ENCODE assay signal across 8 cellular contexts in the genomic region with DNA sequence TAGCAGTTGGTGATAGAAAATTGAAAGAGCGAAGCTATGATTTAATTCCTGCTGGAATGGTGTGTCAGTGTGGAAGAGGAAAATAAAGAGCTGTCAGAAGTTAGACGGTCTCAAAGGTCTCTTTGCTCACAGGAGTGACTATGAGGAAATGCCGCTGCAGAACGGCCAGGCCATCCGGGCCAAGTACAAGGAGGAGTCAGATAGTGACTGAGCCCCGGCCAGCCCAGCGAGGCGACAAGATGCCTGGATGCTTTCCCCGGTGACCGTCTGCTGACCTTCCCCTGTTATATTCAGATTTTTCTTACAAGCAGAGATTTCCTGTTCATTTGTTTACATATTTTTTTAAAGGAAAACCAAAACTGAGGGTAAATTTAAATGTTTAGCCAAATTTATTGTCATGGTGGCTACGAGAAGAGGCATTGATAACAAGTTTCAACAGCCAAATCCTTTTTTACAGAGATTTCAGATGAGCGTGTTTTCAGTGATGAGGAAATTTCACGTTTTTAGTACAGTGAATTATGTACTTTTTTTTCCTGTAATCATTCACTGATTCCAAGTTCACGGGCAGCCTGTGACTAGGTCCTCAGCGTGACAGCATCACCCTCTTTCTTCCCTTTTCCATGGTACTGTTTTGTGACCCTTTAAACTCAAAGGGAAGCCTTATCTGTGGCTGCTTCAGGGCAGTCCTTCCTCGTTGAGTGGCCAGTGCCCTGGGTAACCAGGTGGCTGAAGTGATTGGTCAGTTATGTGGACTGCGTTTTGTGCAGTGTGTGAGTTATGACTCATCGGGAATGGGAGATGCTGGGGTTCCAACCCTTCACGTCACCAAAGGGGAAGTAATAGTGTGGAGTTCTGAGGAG. TPM values are rescaled to one million over a fixed set of nuclear protein-coding genes. Genes with fewer than 3 reads are reported as not detected.
A peak's percentile ranks its signal among the peaks of the same experiment; 100 is the strongest.
DNase-seq lines count a peak whose midpoint lies in the region; TF ChIP-seq lines count a peak whose summit lies in the region.

No MANE protein-coding gene starts in this region.

- H3K36me3 ChIP-seq in vagina: peaks cover 0 to 23% of the 10 kb centered on the region in 2 donors

- TF ChIP-seq CTCF in AG04450 (IDR thresholded peaks at IDR 0.05; ENCODE audit: low read depth, low read length) (no peak), vagina (IDR thresholded peaks at IDR 0.05) (no peak)

- POLR2A ChIA-PET in AG04450 (lab: Yijun Ruan, JAX): interaction anchor here (1.7 kb wide), 1 partner anchor 12 kb away, joined by 8 read pairs; a partner anchor contains a TSS

- 0 out of 2 replicates have a peak overlapping the region, but pooled peaks have one; percentile 11 for H3K4me3 ChIP-seq in AG04450 (ENCODE audit: low read depth, low read length)
- peak overlapping the region; percentile 0 to 13 for H3K4me3 ChIP-seq in vagina

- no peaks in the 10 kb centered on the region for H3K9me3 ChIP-seq in AG04450 (ENCODE audit: control insufficient read depth, insufficient read depth, low read length)
- no peaks in the 10 kb centered on the region for H3K9me3 ChIP-seq in vagina

- TF ChIP-seq POLR2A in vagina (IDR thresholded peaks at IDR 0.05): no peak

- intact Hi-C loops in vagina (cut with DNase I): no loop called here

- DNase-seq in AG04450 (ENCODE audit: low read depth, low spot score) (peak; percentile 74), OCI-M1 (lab: John Stamatoyannopoulos, UW) (peak; percentile 96), dermis blood vessel endothelial cell (peak; percentile 92), mesenteric fat pad (ENCODE audit: low spot score) (peak; percentile 92), vagina (ENCODE audit: extremely low spot score in 2 of 2) (peak; percentile 87 to 89), NCI-H187 (lab: John Stamatoyannopoulos, UW) (no peak), NCI-H1417 (lab: John Stamatoyannopoulos, UW) (no peak), NCI-H2107 (lab: John Stamatoyannopoulos, UW) (no peak)

- CTCF ChIA-PET in AG04450 (lab: Charles Lee): interaction anchor here (1.0 to 2.5 kb wide), 2 partner anchors 59 to 411 kb away, joined by 4 to 8 read pairs; no protein-coding TSS in a partner anchor

- peaks cover 29% of the 10 kb centered on the region for H3K4me1 ChIP-seq in vagina

- peak overlapping the region; percentile 82 for H3K27ac ChIP-seq in AG04450 (ENCODE audit: low read depth, low read length)
- peak overlapping the region; percentile 68 for H3K27ac ChIP-seq in vagina

- H3K27me3 ChIP-seq in AG04450 (ENCODE audit: control insufficient read depth, insufficient read depth, low read length) (no peaks in the 10 kb centered on the region), vagina (no peaks in the 10 kb centered on the region)

RNA-seq across cellular contexts. Expression of a gene that starts 12.6 kb away (rescaled TPM):
- polyA plus RNA-seq in AG04450 (2011; rRNA removed): 414 and 422 TPM in 2 replicates
- 125 and 133 TPM in 2 replicates for polyA minus RNA-seq in AG04450 (2011; rRNA and poly(A)+ RNA removed)
- total RNA-seq in dermis blood vessel endothelial cell: 68.1 and 80.2 TPM in 2 replicates
- 95.1 TPM for total RNA-seq in mesenteric fat pad
- 65.8 TPM for total RNA-seq in vagina

RNA-seq across cellular contexts. Expression of a gene that starts 17.9 kb away (rescaled TPM):
- 1.6 TPM in 2 replicates for polyA plus RNA-seq in AG04450 (2011; rRNA removed)
- 1.6 and 2.0 TPM in 2 replicates for polyA minus RNA-seq in AG04450 (2011; rRNA and poly(A)+ RNA removed)
- total RNA-seq in dermis blood vessel endothelial cell (0.70 and 0.85 TPM in 2 replicates), mesenteric fat pad (4.1 TPM), vagina (10.8 TPM)

Comparison
In these comparisons a context has a peak if more than half of its experiments do, and no peak if none do; other contexts are left out.
1. DNase-seq: peak in AG04450 (single experiment), OCI-M1 (single experiment), dermis blood vessel endothelial cell (single experiment), mesenteric fat pad (single experiment) and vagina (2 of 2); none in NCI-H187 (0 of 2), NCI-H1417 (0 of 3) and NCI-H2107 (single experiment).